In the genomic region with DNA sequence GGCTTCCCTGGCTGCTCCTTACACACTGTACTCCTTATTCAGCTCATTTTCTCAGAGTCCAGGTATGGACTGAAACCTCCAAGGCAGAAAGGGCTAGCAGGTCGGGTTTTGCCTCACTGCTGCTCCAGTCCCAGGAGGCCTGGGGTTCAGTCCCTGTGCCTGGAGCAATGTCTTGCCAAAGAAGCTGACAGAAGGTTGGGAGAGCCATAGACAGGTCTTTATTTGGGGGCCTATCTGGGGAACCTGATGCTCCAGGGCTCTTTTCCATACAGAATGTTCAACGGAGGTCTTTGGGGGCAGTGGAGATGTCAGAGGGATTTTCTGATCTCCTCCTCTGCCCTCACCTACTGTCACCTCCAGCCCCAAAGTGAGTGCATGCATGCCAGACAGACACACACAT, we compare ENCODE assay signal across 19 cellular contexts. TPM values are rescaled to one million over a fixed set of nuclear protein-coding genes. Genes with fewer than 3 reads are reported as not detected.
A peak's percentile ranks its signal among the peaks of the same experiment; 100 is the strongest.
DNase-seq lines count a peak whose midpoint lies in the region; ATAC-seq and TF ChIP-seq lines count a peak whose summit lies in the region.
"Had no signal": no experiment of that assay in that cellular context is flagged by ENCODE, and none has a peak within 500 bp of the region (broad histone marks: within the 10 kb centered on the region; RNA-seq: fewer than 3 reads in every experiment).

No MANE protein-coding gene starts in this region.

- H3K9me3 Mint-ChIP-seq in nephron progenitor cell, result no peaks in the 10 kb centered on the region
- H3K9me3 Mint-ChIP-seq in activated T-helper 1 cell treated with anti-CD3 and anti-CD28 coated beads, Interleukin-12 subunit alpha, Interleukin-12 subunit beta, Interleukin-2, Interleukin-4 antibody, amounts not matched to agents 30 ng/mL and 10 ng/mL and 1 ng/mL, durations not matched to agents 14 hours and 24 hours and 36 hours, result no peaks in the 10 kb centered on the region
- H3K9me3 Mint-ChIP-seq: CD8-positive, alpha-beta T cell; IgD-negative memory B cell had no signal

- H3K27me3 Mint-ChIP-seq in nephron progenitor cell (ENCODE audit: low read depth, poor library complexity), result peaks cover 3% of the 10 kb centered on the region
- H3K27me3 Mint-ChIP-seq in activated T-helper 1 cell treated with anti-CD3 and anti-CD28 coated beads, Interleukin-12 subunit alpha, Interleukin-12 subunit beta, Interleukin-2, Interleukin-4 antibody, amounts not matched to agents 30 ng/mL and 10 ng/mL and 1 ng/mL, durations not matched to agents 14 hours and 24 hours and 36 hours (ENCODE audit: insufficient read depth), result peaks cover 4% of the 10 kb centered on the region
- H3K27me3 Mint-ChIP-seq: IgD-negative memory B cell had no signal

- peaks cover 30% of the 10 kb centered on the region for H3K4me1 ChIP-seq in cardiac muscle cell (ENCODE audit: low read depth)
- peaks cover 56 to 60% (median 59%) of the 10 kb centered on the region in 4 donors for H3K4me1 ChIP-seq in esophagus muscularis mucosa

- H3K4me3 ChIP-seq in cardiac muscle cell (no peak overlapping the region), esophagus muscularis mucosa (no peak overlapping the region)
- H3K4me3 ChIP-seq: Peyer's patch had no signal

- DNase-seq in cardiac muscle cell (ENCODE audit: low read depth in 1 of 2, low spot score in 1 of 2) (no peak), Right ventricle myocardium superior (no peak), esophagus muscularis mucosa (ENCODE audit: extremely low spot score) (peak; percentile 90), nephron progenitor cell (no peak), GM19238 (ENCODE audit: insufficient read length, low spot score) (no peak)
- DNase-seq in activated T-helper 1 cell treated with anti-CD3 and anti-CD28 coated beads, Interleukin-12 subunit alpha, Interleukin-12 subunit beta, Interleukin-2, Interleukin-4 antibody, amounts not matched to agents 30 ng/mL and 10 ng/mL and 1 ng/mL, durations not matched to agents 14 hours and 24 hours and 36 hours (ENCODE audit: low spot score), result no peak
- DNase-seq: AML-193, C1 segment of cervical spinal cord, NCI-H1105, NCI-H146, NCI-H2029, NCI-H2171 treated with DMSO at 0.1 percent for 48 hours, NCI-H446, NCI-H526, Peyer's patch had no signal

- H3K36me3 ChIP-seq in cardiac muscle cell (peaks cover 4% of the 10 kb centered on the region), esophagus muscularis mucosa (peaks cover 4 to 28% (median 15%) of the 10 kb centered on the region in 4 donors)
- H3K36me3 ChIP-seq: Peyer's patch had no signal

- no peak for TF ChIP-seq EP300 in esophagus muscularis mucosa (IDR thresholded peaks at IDR 0.05)

- TF ChIP-seq POLR2A in esophagus muscularis mucosa (IDR thresholded peaks at IDR 0.05; ENCODE audit: low read depth), result no peak

- H3K4me3 Mint-ChIP-seq in nephron progenitor cell, result peak overlapping the region; percentile 26
- no peak overlapping the region for H3K4me3 Mint-ChIP-seq in activated T-helper 1 cell treated with anti-CD3 and anti-CD28 coated beads, Interleukin-12 subunit alpha, Interleukin-12 subunit beta, Interleukin-2, Interleukin-4 antibody, amounts not matched to agents 30 ng/mL and 10 ng/mL and 1 ng/mL, durations not matched to agents 14 hours and 24 hours and 36 hours
- H3K4me3 Mint-ChIP-seq: CD8-positive, alpha-beta T cell; IgD-negative memory B cell had no signal

- H3K27ac ChIP-seq in cardiac muscle cell (peak overlapping the region; percentile 66), esophagus muscularis mucosa (replicated peaks in 1 of 4) (peak overlapping the region in 1 of 4 donors; percentile 16)
- H3K27ac ChIP-seq: Peyer's patch had no signal

- H3K27me3 ChIP-seq in cardiac muscle cell (no peaks in the 10 kb centered on the region), esophagus muscularis mucosa (no peaks in the 10 kb centered on the region)
- H3K27me3 ChIP-seq: Peyer's patch had no signal

- ATAC-seq in Right ventricle myocardium superior (ENCODE audit: poor library complexity) (no peak), GM19351 (IDR thresholded peaks at IDR 0.05; ENCODE audit: unreplicated experiment) (no peak)
- ATAC-seq: CD8-positive, alpha-beta T cell had no signal

- H3K4me1 Mint-ChIP-seq in nephron progenitor cell, result peaks cover 78% of the 10 kb centered on the region
- no peaks in the 10 kb centered on the region for H3K4me1 Mint-ChIP-seq in activated T-helper 1 cell treated with anti-CD3 and anti-CD28 coated beads, Interleukin-12 subunit alpha, Interleukin-12 subunit beta, Interleukin-2, Interleukin-4 antibody, amounts not matched to agents 30 ng/mL and 10 ng/mL and 1 ng/mL, durations not matched to agents 14 hours and 24 hours and 36 hours (ENCODE audit: low read depth)

- 60% methylated on average over 1 of the region's 2 CpGs for WGBS in esophagus muscularis mucosa

- peak overlapping the region; percentile 82 for H3K27ac Mint-ChIP-seq in nephron progenitor cell
- no peak overlapping the region for H3K27ac Mint-ChIP-seq in activated T-helper 1 cell treated with anti-CD3 and anti-CD28 coated beads, Interleukin-12 subunit alpha, Interleukin-12 subunit beta, Interleukin-2, Interleukin-4 antibody, amounts not matched to agents 30 ng/mL and 10 ng/mL and 1 ng/mL, durations not matched to agents 14 hours and 24 hours and 36 hours
- H3K27ac Mint-ChIP-seq: CD8-positive, alpha-beta T cell; IgD-negative memory B cell had no signal

- H3K9me3 ChIP-seq in cardiac muscle cell (ENCODE audit: low read depth) (no peaks in the 10 kb centered on the region), esophagus muscularis mucosa (no peaks in the 10 kb centered on the region)
- H3K9me3 ChIP-seq: Peyer's patch had no signal

- TF ChIP-seq CTCF in cardiac muscle cell (IDR thresholded peaks at IDR 0.05; ENCODE audit: low read depth, low read length) (no peak), esophagus muscularis mucosa (IDR thresholded peaks at IDR 0.05) (no peak), nephron progenitor cell (IDR thresholded peaks at IDR 0.05) (no peak)

- H3K36me3 Mint-ChIP-seq in nephron progenitor cell (ENCODE audit: low read depth), result peaks cover 5% of the 10 kb centered on the region
- no peaks in the 10 kb centered on the region for H3K36me3 Mint-ChIP-seq in activated T-helper 1 cell treated with anti-CD3 and anti-CD28 coated beads, Interleukin-12 subunit alpha, Interleukin-12 subunit beta, Interleukin-2, Interleukin-4 antibody, amounts not matched to agents 30 ng/mL and 10 ng/mL and 1 ng/mL, durations not matched to agents 14 hours and 24 hours and 36 hours (ENCODE audit: low read depth)
- H3K36me3 Mint-ChIP-seq: CD8-positive, alpha-beta T cell; IgD-negative memory B cell had no signal

- intact Hi-C loops in Right ventricle myocardium superior (cut with DNase I) (no loop called here), esophagus muscularis mucosa (cut with DNase I) (no loop called here)
- intact Hi-C loops in activated T-helper 1 cell treated with anti-CD3 and anti-CD28 coated beads, Interleukin-12 subunit alpha, Interleukin-12 subunit beta, Interleukin-2, Interleukin-4 antibody, amounts not matched to agents 30 ng/mL and 10 ng/mL and 1 ng/mL, durations not matched to agents 14 hours and 24 hours and 36 hours (cut with micrococcal nuclease), result no loop called here

RNA-seq across cellular contexts. Expression of a gene that starts 12.9 kb away (rescaled TPM):
- total RNA-seq in cardiac muscle cell (7.5 and 11.1 TPM in 2 replicates), Right ventricle myocardium superior (28.4 TPM), esophagus muscularis mucosa (10 to 100 TPM in 1 of 4 donors, 1 to 10 TPM in 3; 4.0 to 10.8 (median 8.5) TPM)
- 4.5 and 7.2 TPM in 2 replicates for polyA plus RNA-seq in cardiac muscle cell
- 1.3 and 1.7 TPM in 2 replicates for total RNA-seq in activated T-helper 1 cell treated with anti-CD3 and anti-CD28 coated beads, Interleukin-12 subunit alpha, Interleukin-12 subunit beta, Interleukin-2, Interleukin-4 antibody, amounts not matched to agents 30 ng/mL and 10 ng/mL and 1 ng/mL, durations not matched to agents 14 hours and 24 hours and 36 hours
- total RNA-seq: A172 had no signal

RNA-seq across cellular contexts. Expression of a gene that starts 29.4 kb away (rescaled TPM):
- total RNA-seq in cardiac muscle cell (34.0 TPM in 2 replicates), Right ventricle myocardium superior (5.8 TPM), esophagus muscularis mucosa (10 to 100 TPM in 3 of 4 donors, 1 to 10 TPM in 1; 9.5 to 19.9 (median 13.1) TPM)
- 11.5 and 14.9 TPM in 2 replicates for polyA plus RNA-seq in cardiac muscle cell
- total RNA-seq in activated T-helper 1 cell treated with anti-CD3 and anti-CD28 coated beads, Interleukin-12 subunit alpha, Interleukin-12 subunit beta, Interleukin-2, Interleukin-4 antibody, amounts not matched to agents 30 ng/mL and 10 ng/mL and 1 ng/mL, durations not matched to agents 14 hours and 24 hours and 36 hours, result 21.5 and 25.2 TPM in 2 replicates
